ENCODE assay signal across 1 cellular context in genomic region chr16:11581677-11582076, GRCh38.
TF ChIP-seq lines count a peak whose summit lies in the region.

No MANE protein-coding gene starts in this region.

TF ChIP-seq in GM23338, 12 proteins besides CTCF, POLR2A, EP300 and RAD21 (continued from another document):
- no peak for TF ChIP-seq ZNF462 (CRISPR knock-in tag; IDR thresholded peaks at IDR 0.05)
